In genomic region chr13:20924758-20925394, GRCh38 we compare ENCODE assay signal across 8 cellular contexts. TPM values are rescaled to one million over a fixed set of nuclear protein-coding genes. Genes with fewer than 3 reads are reported as not detected.
A peak's percentile ranks its signal among the peaks of the same experiment; 100 is the strongest.
DNase-seq lines count a peak whose midpoint lies in the region; ATAC-seq lines count a peak whose summit lies in the region.

No MANE protein-coding gene starts in this region.

- no peaks in the 10 kb centered on the region for H3K9me3 ChIP-seq in MG63

- no peak for ATAC-seq in HG02623 (IDR thresholded peaks at IDR 0.05; ENCODE audit: unreplicated experiment)

- intact Hi-C loops in head of caudate nucleus (cut with DNase I): loop anchor here (10.0 kb wide), 1 partner anchor 430 kb away; no protein-coding TSS in a partner anchor

- no peaks in the 10 kb centered on the region for H3K27me3 ChIP-seq in MG63

- peak; percentile 11 for DNase-seq in DMS153 (lab: John Stamatoyannopoulos, UW)
- peak; percentile 51 for DNase-seq in MG63
- DNase-seq in SK-N-DZ (ENCODE audit: low spot score): peak; percentile 79
- DNase-seq in activated naive CD4-positive, alpha-beta T cell (lab: John Stamatoyannopoulos, UW): peak in 3 of 4 experiments; percentile 37 to 53 (median 41)
- peak; percentile 63 to 94 (median 84) for DNase-seq in head of caudate nucleus
- DNase-seq in pons (ENCODE audit: low spot score): peak; percentile 86
- DNase-seq in ureter (ENCODE audit: low spot score): peak; percentile 77

- H3K4me3 ChIP-seq in MG63: no peak overlapping the region

- H3K36me3 ChIP-seq in MG63: no peaks in the 10 kb centered on the region

RNA-seq across cellular contexts. Expression of gene XPO4, which starts 22.3 kb away (rescaled TPM):
- 16.7 and 21.7 TPM in 2 replicates for total RNA-seq in MG63 (2014; rRNA removed; shearing (Covaris generic); ENCODE audit: low replicate concordance)
- 13.6 and 18.7 TPM in 2 replicates for polyA plus RNA-seq in SK-N-DZ (2014; cell fraction: cytosol; rRNA removed)
- 19.9 and 28.9 TPM in 2 replicates for polyA plus RNA-seq in SK-N-DZ (2014; cell fraction: nucleus; rRNA removed)
- total RNA-seq in ureter: 25.6 TPM

Comparison
In these comparisons a context has a peak if more than half of its experiments do, and no peak if none do; other contexts are left out.
1. DNase-seq: peak in every context shown above with its lines; median percentile 86 in pons; 84 in head of caudate nucleus; 79 in SK-N-DZ; 77 in ureter; 51 in MG63; 41 in activated naive CD4-positive, alpha-beta T cell; 11 in DMS153.